ENCODE assay signal across 20 cellular contexts in the genomic region with DNA sequence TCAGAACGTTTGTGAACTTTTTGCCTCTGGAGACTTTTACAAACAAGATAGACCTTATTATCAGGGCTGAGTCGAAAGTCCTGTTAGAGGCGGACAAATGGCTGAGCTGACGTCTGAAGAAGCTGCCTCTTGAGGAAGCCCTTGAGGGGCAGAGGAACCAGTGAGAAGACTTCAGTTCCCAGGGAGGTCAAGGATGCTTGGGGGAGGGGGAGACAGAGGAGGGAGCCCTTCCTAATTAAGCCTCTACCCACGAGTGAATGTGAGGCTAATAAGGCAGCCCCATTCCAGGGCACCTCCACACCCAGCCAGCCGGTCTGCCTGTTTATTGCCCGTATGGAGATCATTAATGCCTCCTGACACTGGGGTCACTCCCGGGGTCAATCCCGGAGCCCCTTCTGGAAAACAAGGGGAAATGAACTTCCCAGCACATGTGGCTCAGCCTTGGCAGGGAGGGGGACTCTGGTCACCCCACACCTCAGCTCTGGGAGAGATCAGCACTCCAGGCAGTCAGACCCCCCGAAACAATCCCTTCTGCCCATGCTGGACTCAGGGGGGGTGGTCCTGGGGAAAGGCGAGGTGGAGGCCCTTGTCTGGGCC. TPM values are rescaled to one million over a fixed set of nuclear protein-coding genes. Genes with fewer than 3 reads are reported as not detected.
"Had no signal": no experiment of that assay in that cellular context is flagged by ENCODE, and none has a peak within 500 bp of the region (broad histone marks: within the 10 kb centered on the region; RNA-seq: fewer than 3 reads in every experiment).

No MANE protein-coding gene starts in this region.

- H3K36me3 ChIP-seq: tibial nerve, uterus had no signal

- H3K4me1 Mint-ChIP-seq: activated CD4-positive, alpha-beta T cell treated with anti-CD3 and anti-CD28 coated beads, Interleukin-2, amount 10 ng/mL, durations not matched to agents 24 days and 14 days; activated naive CD4-positive, alpha-beta T cell treated with anti-CD3 and anti-CD28 coated beads, Interleukin-2, amount 50 U/mL, for 24 hours; brain; T-cell had no signal

- H3K4me3 Mint-ChIP-seq: activated CD4-positive, alpha-beta memory T cell treated with anti-CD3 and anti-CD28 coated beads, Interleukin-2, amount 10 ng/mL, durations not matched to agents 7 days and 5 days; activated CD4-positive, alpha-beta T cell treated with anti-CD3 and anti-CD28 coated beads, Interleukin-2, amount 10 ng/mL, durations not matched to agents 24 days and 14 days; activated naive CD4-positive, alpha-beta T cell treated with anti-CD3 and anti-CD28 coated beads, Interleukin-2, amount 50 U/mL, for 24 hours; nephron progenitor cell; stimulated activated naive CD8-positive, alpha-beta T cell treated with anti-CD3 and anti-CD28 coated beads, Interleukin-15, Interleukin-2, amounts not matched to agents 100 ng/mL and 50 ng/mL, for 24 hours; T-cell; T-helper 2 cell treated with Interferon-gamma antibody and Interleukin-4, amounts not matched to agents 5 μg/mL and 100 μg/mL, for 36 hours had no signal

- H3K27me3 ChIP-seq: uterus had no signal

- H3K36me3 Mint-ChIP-seq: brain had no signal

- ATAC-seq: activated CD4-positive, CD25-positive, alpha-beta regulatory T cell treated with anti-CD3 and anti-CD28 coated beads, Interleukin-2, amount 50 U/mL, for 24 hours had no signal

- DNase-seq: activated CD4-positive, alpha-beta memory T cell treated with anti-CD3 and anti-CD28 coated beads, Interleukin-2, amount 10 ng/mL, durations not matched to agents 7 days and 5 days; activated CD4-positive, alpha-beta T cell treated with anti-CD3 and anti-CD28 coated beads, Interleukin-2, amount 10 ng/mL, durations not matched to agents 24 days and 14 days; activated gamma-delta T cell treated with Interleukin-2 at 50 U/mL for 16 hours; aorta; hippocampal formation; nephron progenitor cell; nucleus accumbens; T-cell; uterus had no signal

- H3K4me1 ChIP-seq: tibial nerve, uterus had no signal

- H3K27ac Mint-ChIP-seq: activated CD4-positive, alpha-beta memory T cell treated with anti-CD3 and anti-CD28 coated beads, Interleukin-2, amount 10 ng/mL, durations not matched to agents 7 days and 5 days; activated CD4-positive, alpha-beta T cell treated with anti-CD3 and anti-CD28 coated beads, Interleukin-2, amount 10 ng/mL, durations not matched to agents 24 days and 14 days; activated naive CD4-positive, alpha-beta T cell treated with anti-CD3 and anti-CD28 coated beads, Interleukin-2, amount 50 U/mL, for 24 hours; brain; nephron progenitor cell; stimulated activated naive CD8-positive, alpha-beta T cell treated with anti-CD3 and anti-CD28 coated beads, Interleukin-15, Interleukin-2, amounts not matched to agents 100 ng/mL and 50 ng/mL, for 24 hours; T-cell; T-helper 2 cell treated with Interferon-gamma antibody and Interleukin-4, amounts not matched to agents 5 μg/mL and 100 μg/mL, for 36 hours had no signal

- H3K9me3 Mint-ChIP-seq: activated CD4-positive, alpha-beta memory T cell treated with anti-CD3 and anti-CD28 coated beads, Interleukin-2, amount 10 ng/mL, durations not matched to agents 7 days and 5 days; stimulated activated naive CD8-positive, alpha-beta T cell treated with anti-CD3 and anti-CD28 coated beads, Interleukin-15, Interleukin-2, amounts not matched to agents 100 ng/mL and 50 ng/mL, for 24 hours; T-helper 2 cell treated with Interferon-gamma antibody and Interleukin-4, amounts not matched to agents 5 μg/mL and 100 μg/mL, for 36 hours had no signal

- H3K4me3 ChIP-seq: tibial nerve, uterus had no signal

- FAIRE-seq: endometrium had no signal

- H3K27ac ChIP-seq: tibial nerve, uterus, VCaP had no signal

RNA-seq across cellular contexts. Expression of a gene that starts 9.2 kb away (rescaled TPM):
- total RNA-seq: activated CD4-positive, alpha-beta memory T cell treated with anti-CD3 and anti-CD28 coated beads, Interleukin-2, amount 10 ng/mL, durations not matched to agents 7 days and 5 days; activated CD4-positive, alpha-beta T cell treated with anti-CD3 and anti-CD28 coated beads, Interleukin-2, amount 10 ng/mL, durations not matched to agents 24 days and 14 days; chondrocyte; epithelial cell of proximal tubule; liver; T-cell; tibial nerve; uterus had no signal
- polyA plus RNA-seq: aorta, liver had no signal

RNA-seq across cellular contexts. Expression of a gene that starts 43.3 kb away (rescaled TPM):
- total RNA-seq: activated CD4-positive, alpha-beta memory T cell treated with anti-CD3 and anti-CD28 coated beads, Interleukin-2, amount 10 ng/mL, durations not matched to agents 7 days and 5 days; activated CD4-positive, alpha-beta T cell treated with anti-CD3 and anti-CD28 coated beads, Interleukin-2, amount 10 ng/mL, durations not matched to agents 24 days and 14 days had no signal
